8 cellular contexts compared by ENCODE assay signal in the genomic region with DNA sequence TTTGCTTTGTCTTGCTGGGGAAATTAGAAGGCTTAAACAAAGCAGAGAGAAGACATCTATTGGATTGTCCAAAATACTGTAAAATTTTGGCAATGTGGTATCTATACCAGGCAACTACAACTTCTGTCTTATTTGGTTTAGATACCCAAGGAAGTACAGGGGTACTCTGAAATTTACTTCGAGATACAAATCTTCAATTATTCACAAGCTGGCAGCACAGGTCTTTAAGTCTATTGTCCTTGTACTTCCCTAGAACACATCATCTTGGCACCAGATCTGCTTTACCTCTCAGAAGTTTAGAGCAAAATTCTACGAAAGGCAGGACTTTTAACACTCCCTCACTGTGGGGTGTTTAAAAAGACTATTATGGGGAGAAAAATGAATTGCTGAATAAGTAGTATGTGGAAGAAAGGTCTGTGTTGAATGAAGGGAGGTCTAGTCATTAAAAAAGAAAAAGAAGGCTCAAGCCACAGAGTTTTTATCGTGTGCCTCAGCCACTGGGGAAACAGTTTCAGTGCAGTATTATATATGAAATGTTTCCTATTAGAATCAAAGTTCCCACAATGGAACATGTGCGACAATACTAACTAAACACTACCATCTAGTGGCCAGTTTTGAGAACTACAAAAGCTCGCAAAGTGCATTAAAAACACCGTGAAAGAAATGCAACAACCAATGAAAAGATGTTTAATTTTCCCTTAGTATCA.
A peak's percentile ranks its signal among the peaks of the same experiment; 100 is the strongest.
DNase-seq lines count a peak whose midpoint lies in the region; ATAC-seq, FAIRE-seq and TF ChIP-seq lines count a peak whose summit lies in the region.

No MANE protein-coding gene starts in this region.

- H3K27me3 ChIP-seq in DOHH2 (ENCODE audit: control insufficient read depth, low read length) (0 out of 2 replicates have a peak, but pooled peaks cover 3% of the 10 kb centered on the region), breast epithelium (no peaks in the 10 kb centered on the region)

- DNase-seq in NCI-H774 (lab: John Stamatoyannopoulos, UW) (peak; percentile 32), breast epithelium (ENCODE audit: low spot score in 2 of 2) (no peak), NK-92 (lab: John Stamatoyannopoulos, UW; ENCODE audit: unreplicated experiment) (no peak)
- DNase-seq in stimulated activated naive CD8-positive, alpha-beta T cell treated with anti-CD3 and anti-CD28 coated beads, Interleukin-15, Interleukin-2, amounts not matched to agents 100 U/mL and 50 U/mL, for 24 hours, result no peak

- H3K27ac ChIP-seq in DOHH2 (ENCODE audit: low read depth, low read length) (peak overlapping the region; percentile 78), breast epithelium (peak overlapping the region; percentile 13 to 50)

- H3K4me3 ChIP-seq in DOHH2 (ENCODE audit: low read length) (peak overlapping the region; percentile 69), breast epithelium (peak overlapping the region in 2 of 3 donors; percentile 2 to 27)

- no peak for TF ChIP-seq POLR2A in breast epithelium (IDR thresholded peaks at IDR 0.05)

- ATAC-seq in GM19372 (IDR thresholded peaks at IDR 0.05; ENCODE audit: low read depth, unreplicated experiment) (peak; percentile 46), HG03354 (IDR thresholded peaks at IDR 0.05; ENCODE audit: poor library complexity, severe bottlenecking, unreplicated experiment) (peak; percentile 60)
- peak; percentile 65 for ATAC-seq in stimulated activated naive CD8-positive, alpha-beta T cell treated with anti-CD3 and anti-CD28 coated beads, Interleukin-15, Interleukin-2, amounts not matched to agents 100 U/mL and 50 U/mL, for 24 hours

- H3K9me2 ChIP-seq in DOHH2 (replicated peaks; ENCODE audit: control insufficient read depth, low read length), result no peaks in the 10 kb centered on the region

- H3K4me1 ChIP-seq in DOHH2 (ENCODE audit: control insufficient read depth, low read length) (peaks cover 53% of the 10 kb centered on the region), breast epithelium (no peaks in the 10 kb centered on the region)

- no peaks in the 10 kb centered on the region for H3K36me3 ChIP-seq in DOHH2 (ENCODE audit: control insufficient read depth, low read length)
- H3K36me3 ChIP-seq in breast epithelium, result no peaks in the 10 kb centered on the region

- H3K9me3 ChIP-seq in DOHH2 (ENCODE audit: control insufficient read depth, insufficient read depth, low read length), result no peaks in the 10 kb centered on the region
- H3K9me3 ChIP-seq in breast epithelium, result no peaks in the 10 kb centered on the region

- intact Hi-C loops in breast epithelium (cut with DNase I; ENCODE audit: low total_unique reads), result no loop called here

- peak overlapping the region; percentile 91 for H3K4me2 ChIP-seq in DOHH2 (ENCODE audit: low read length)

- TF ChIP-seq CTCF in DOHH2 (IDR thresholded peaks at IDR 0.05; ENCODE audit: low read depth, low read length, poor library complexity, severe bottlenecking) (peak; percentile 69), breast epithelium (IDR thresholded peaks at IDR 0.05) (peak; percentile 63 to 76 (median 72))

- peaks cover 5% of the 10 kb centered on the region; the same call in 1 of the 2 replicates for H3F3A ChIP-seq in DOHH2 (ENCODE audit: control insufficient read depth, insufficient read depth)

- peak; percentile 98 for FAIRE-seq in islet of Langerhans (lab: Jason Lieb, UNC)

- no peaks in the 10 kb centered on the region for H4K20me1 ChIP-seq in DOHH2 (ENCODE audit: control insufficient read depth, insufficient read depth, low read depth, low read length)

- H3K79me2 ChIP-seq in DOHH2 (ENCODE audit: control insufficient read depth, low read length), result no peaks in the 10 kb centered on the region
